ENCODE assay signal across 10 cellular contexts in genomic region chr1:12549106-12549459, GRCh38.
A peak's percentile ranks its signal among the peaks of the same experiment; 100 is the strongest.
DNase-seq lines count a peak whose midpoint lies in the region; ATAC-seq, FAIRE-seq and TF ChIP-seq lines count a peak whose summit lies in the region.
"Had no signal": no experiment of that assay in that cellular context is flagged by ENCODE, and none has a peak within 500 bp of the region (broad histone marks: within the 10 kb centered on the region; RNA-seq: fewer than 3 reads in every experiment).

No MANE protein-coding gene starts in this region.

- no peaks in the 10 kb centered on the region for H3K36me3 ChIP-seq in BLaER1 treated with 17β-estradiol and CSF1 and Interleukin-3, amounts not matched to agents 10 nM and 100 nM
- no peaks in the 10 kb centered on the region for H3K36me3 ChIP-seq in SJSA1
- no peaks in the 10 kb centered on the region for H3K36me3 ChIP-seq in right atrium auricular region
- no peaks in the 10 kb centered on the region for H3K36me3 ChIP-seq in rectal smooth muscle tissue (ENCODE audit: control insufficient read depth, insufficient read depth, low read length)

- no peak for TF ChIP-seq POLR2A in GM12892 (IDR thresholded peaks at IDR 0.05; ENCODE audit: low read depth, low read length)

- H4K20me1 ChIP-seq in BLaER1 treated with 17β-estradiol and CSF1 and Interleukin-3, amounts not matched to agents 10 nM and 100 nM: no peaks in the 10 kb centered on the region; a peak in 1 of 22 replicates

- no peak for TF ChIP-seq CTCF in right atrium auricular region (IDR thresholded peaks at IDR 0.05)

- H3K27ac ChIP-seq in BLaER1 treated with 17β-estradiol and CSF1 and Interleukin-3, amounts not matched to agents 10 nM and 100 nM: peak overlapping the region in 4 of 11 experiments; percentile 5 to 40 (median 22); a peak in 6 of 22 replicates
- H3K27ac ChIP-seq in SJSA1 (peak overlapping the region; percentile 1; the same call in 1 of the 2 replicates), right atrium auricular region (peak overlapping the region; percentile 73 to 88), rectal smooth muscle tissue (ENCODE audit: low read depth, low read length) (peak overlapping the region; percentile 80)

- peaks cover 15 to 65% (median 59%) of the 10 kb centered on the region in 10 experiments for H3K4me1 ChIP-seq in BLaER1 treated with 17β-estradiol and CSF1 and Interleukin-3, amounts not matched to agents 10 nM and 100 nM
- peaks cover 20% of the 10 kb centered on the region for H3K4me1 ChIP-seq in SJSA1 (replicated peaks)
- H3K4me1 ChIP-seq in right atrium auricular region: peaks cover 0 to 61% of the 10 kb centered on the region in 2 donors
- peaks cover 24% of the 10 kb centered on the region for H3K4me1 ChIP-seq in rectal smooth muscle tissue (ENCODE audit: control insufficient read depth, insufficient read depth, low read length)

- FAIRE-seq in GM12892 (lab: Jason Lieb, UNC): no peak
- FAIRE-seq: GM12878 had no signal

- no peak overlapping the region for H3K9ac ChIP-seq in BLaER1 treated with 17β-estradiol and CSF1 and Interleukin-3, amounts not matched to agents 10 nM and 100 nM
- no peak overlapping the region for H3K9ac ChIP-seq in rectal smooth muscle tissue (ENCODE audit: low read length)

- no peak for ATAC-seq in HG03432 (IDR thresholded peaks at IDR 0.05; ENCODE audit: unreplicated experiment)
- ATAC-seq in HG02678 (IDR thresholded peaks at IDR 0.05; ENCODE audit: unreplicated experiment): no peak
- ATAC-seq: GM12878 had no signal

- no peaks in the 10 kb centered on the region; a peak in 1 of 22 replicates for H3K9me3 ChIP-seq in BLaER1 treated with 17β-estradiol and CSF1 and Interleukin-3, amounts not matched to agents 10 nM and 100 nM (replicated peaks in 1 of 11)
- H3K9me3 ChIP-seq in SJSA1 (replicated peaks) (no peaks in the 10 kb centered on the region), right atrium auricular region (no peaks in the 10 kb centered on the region)

- no peak for DNase-seq in SJSA1 (ENCODE audit: low read depth in 1 of 2, low spot score in 2 of 2)
- DNase-seq in right atrium auricular region (ENCODE audit: low spot score): peak; percentile 84
- DNase-seq in activated CD4-positive, alpha-beta T cell treated with anti-CD3 and anti-CD28 coated beads for 4 hours: no peak
- no peak for DNase-seq in GM12892 (ENCODE audit: insufficient read length)
- DNase-seq: immature natural killer cell had no signal

- H3K4me3 ChIP-seq in BLaER1 treated with 17β-estradiol and CSF1 and Interleukin-3, amounts not matched to agents 10 nM and 100 nM: no peak overlapping the region
- H3K4me3 ChIP-seq in SJSA1 (no peak overlapping the region), right atrium auricular region (no peak overlapping the region), rectal smooth muscle tissue (ENCODE audit: low read length) (peak overlapping the region; percentile 14)
- H3K4me3 ChIP-seq: GM12878 had no signal

- peak overlapping the region; percentile 46 to 76 (median 65); a peak in 21 of 22 replicates for H3K4me2 ChIP-seq in BLaER1 treated with 17β-estradiol and CSF1 and Interleukin-3, amounts not matched to agents 10 nM and 100 nM

- no peaks in the 10 kb centered on the region for H3K27me3 ChIP-seq in BLaER1 treated with 17β-estradiol and CSF1 and Interleukin-3, amounts not matched to agents 10 nM and 100 nM
- no peaks in the 10 kb centered on the region for H3K27me3 ChIP-seq in SJSA1 (replicated peaks)
- no peaks in the 10 kb centered on the region for H3K27me3 ChIP-seq in right atrium auricular region
- H3K27me3 ChIP-seq in rectal smooth muscle tissue (ENCODE audit: control insufficient read depth, insufficient read depth, low read length): no peaks in the 10 kb centered on the region
